In genomic region chr18:34709631-34710429, GRCh38 we compare ENCODE assay signal across 8 cellular contexts. TPM values are rescaled to one million over a fixed set of nuclear protein-coding genes. Genes with fewer than 3 reads are reported as not detected.
DNase-seq lines count a peak whose midpoint lies in the region; ATAC-seq and TF ChIP-seq lines count a peak whose summit lies in the region.

Gene DTNA, plus strand, starts transcription at chr18:34710298. Its CDS starts 45,679 bp downstream, at chr18:34755977.

- 50 to 54% methylated on average over 2 of the region's 2 CpGs for WGBS in upper lobe of left lung, 2 donors

- H3K9me3 ChIP-seq in upper lobe of left lung: no peaks in the 10 kb centered on the region

- peak within 1 kb of the TSS; percentile 4 to 65 (median 32) for H3K27ac ChIP-seq in upper lobe of left lung

- H3K27me3 ChIP-seq in upper lobe of left lung: no peaks in the 10 kb centered on the region

- no peak for TF ChIP-seq POLR2A in upper lobe of left lung (IDR thresholded peaks at IDR 0.05)

- TF ChIP-seq EP300 in upper lobe of left lung (IDR thresholded peaks at IDR 0.05): no peak

- peak within 1 kb of the TSS in 2 of 4 donors; percentile 22 to 27 for H3K4me3 ChIP-seq in upper lobe of left lung

- DNase-seq in Daoy (ENCODE audit: low read depth) (peak; percentile 76), NCI-H510A treated with DMSO at 0.1 percent for 48 hours (lab: John Stamatoyannopoulos, UW) (peak; percentile 56), dermis blood vessel endothelial cell (peak; percentile 81), medulla oblongata (ENCODE audit: extremely low spot score) (peak; percentile 79), upper lobe of left lung (no peak), NCI-H446 (lab: John Stamatoyannopoulos, UW) (no peak)

- H3K4me1 ChIP-seq in upper lobe of left lung: peaks cover 7 to 16% (median 11%) of the 10 kb centered on the region in 4 donors

- no peak for TF ChIP-seq CTCF in upper lobe of left lung (IDR thresholded peaks at IDR 0.05)

- H3K36me3 ChIP-seq in upper lobe of left lung: no peaks in the 10 kb centered on the region

- ATAC-seq in upper lobe of left lung (ENCODE audit: low FRiP score in 2 of 2) (peak in 1 of 2 donors; percentile 85), GM21390 (IDR thresholded peaks at IDR 0.05; ENCODE audit: unreplicated experiment) (no peak), GM19463 (IDR thresholded peaks at IDR 0.05; ENCODE audit: unreplicated experiment) (no peak)

RNA-seq across cellular contexts. Expression of gene DTNA, which starts in this region (rescaled TPM):
- total RNA-seq in Daoy (2014; rRNA removed; shearing (Covaris generic)): 12.1 and 14.3 TPM in 2 replicates
- total RNA-seq in dermis blood vessel endothelial cell: 2.6 and 2.9 TPM in 2 replicates
- 10 to 100 TPM in 5 of 6 donors, 1 to 10 TPM in 1; 7.2 to 25.1 (median 16.7) TPM for total RNA-seq in upper lobe of left lung

Comparison
In these comparisons a context has a peak if more than half of its experiments do, and no peak if none do; other contexts are left out.
1. DNase-seq: peak in Daoy (single experiment), NCI-H510A treated with DMSO at 0.1 percent for 48 hours (single experiment), dermis blood vessel endothelial cell (single experiment) and medulla oblongata (single experiment); none in upper lobe of left lung (0 of 2) and NCI-H446 (0 of 2).